Comparison of ENCODE assay signal across 8 cellular contexts in the genomic region with DNA sequence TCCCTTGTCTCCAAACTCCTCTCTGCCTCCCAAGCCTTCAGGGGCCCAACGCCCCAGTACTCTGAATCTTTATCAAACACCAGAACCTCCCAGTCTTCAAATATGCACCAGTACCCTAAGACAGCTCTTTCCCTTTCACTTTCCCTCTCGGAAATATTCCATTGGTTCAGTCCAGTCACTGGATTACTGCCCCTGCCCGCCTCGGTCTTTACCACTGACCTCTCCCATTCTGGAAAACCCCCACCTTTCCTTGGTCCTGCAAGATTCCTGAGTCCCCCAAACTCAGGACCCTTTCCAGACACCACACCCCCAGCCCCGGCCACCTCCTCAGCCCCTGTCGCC. TPM values are rescaled to one million over a fixed set of nuclear protein-coding genes. Genes with fewer than 3 reads are reported as not detected.
DNase-seq lines count a peak whose midpoint lies in the region; ATAC-seq and TF ChIP-seq lines count a peak whose summit lies in the region.

No MANE protein-coding gene starts in this region.

- no peaks in the 10 kb centered on the region for H3K27me3 ChIP-seq in BLaER1
- H3K27me3 ChIP-seq in mammary epithelial cell (ENCODE audit: insufficient read depth, low read length): no peaks in the 10 kb centered on the region
- H3K27me3 ChIP-seq in left lung: no peaks in the 10 kb centered on the region
- no peaks in the 10 kb centered on the region for H3K27me3 ChIP-seq in thoracic aorta (replicated peaks; ENCODE audit: insufficient read depth)

- in situ Hi-C loops in mammary epithelial cell (cut with MboI; ENCODE audit: low sequenced_read_pairs in 2 of 2): no loop called here

- peaks cover 30% of the 10 kb centered on the region for H3K36me3 ChIP-seq in BLaER1
- H3K36me3 ChIP-seq in mammary epithelial cell (ENCODE audit: insufficient read depth, low read length): peaks cover 2% of the 10 kb centered on the region
- peaks cover 0 to 19% of the 10 kb centered on the region in 2 donors for H3K36me3 ChIP-seq in left lung
- H3K36me3 ChIP-seq in thoracic aorta: peaks cover 4% of the 10 kb centered on the region

- peak overlapping the region; percentile 97 for H3K4me2 ChIP-seq in BLaER1
- H3K4me2 ChIP-seq in mammary epithelial cell (ENCODE audit: insufficient read depth, low read depth, low read length): peak overlapping the region; percentile 91

- H3K4me1 ChIP-seq in BLaER1 (peaks cover 59% of the 10 kb centered on the region), mammary epithelial cell (ENCODE audit: insufficient read depth, low read length) (peaks cover 7% of the 10 kb centered on the region), left lung (peaks cover 12 to 32% of the 10 kb centered on the region in 2 donors), thoracic aorta (ENCODE audit: control insufficient read depth in 1 of 2, low read depth in 2 of 2) (peaks cover 16 to 34% of the 10 kb centered on the region in 2 donors)

- H3K9ac ChIP-seq in BLaER1: peak overlapping the region; percentile 88
- peak overlapping the region; percentile 87 for H3K9ac ChIP-seq in mammary epithelial cell (ENCODE audit: insufficient read depth, low read length)

- CTCF ChIA-PET in mammary epithelial cell (lab: Charles Lee; ENCODE audit: low non-redundant PET): no interaction called here

- H3K27ac ChIP-seq in BLaER1 (peak overlapping the region; percentile 84), mammary epithelial cell (ENCODE audit: insufficient read depth, low read depth, low read length) (peak overlapping the region; percentile 74), left lung (peak overlapping the region; percentile 76 to 87), thoracic aorta (peak overlapping the region; percentile 94 to 95)

- 0% methylated on average over 4 of the region's 6 CpGs for WGBS in mammary epithelial cell (ENCODE audit: low coverage, missing lambda C conversion rate)

- intact Hi-C loops in mammary epithelial cell (cut with micrococcal nuclease): no loop called here
- intact Hi-C loops in left lung (cut with DNase I): no loop called here

- BruUV-seq in mammary epithelial cell (replicated peaks; lab: Mats Ljungman, UMichigan): no TSS peak

- H4K20me1 ChIP-seq in BLaER1: peaks cover 51% of the 10 kb centered on the region
- no peaks in the 10 kb centered on the region for H4K20me1 ChIP-seq in mammary epithelial cell (ENCODE audit: insufficient read depth, low read length)

- H3K4me3 ChIP-seq in BLaER1 (peak overlapping the region; percentile 78), mammary epithelial cell (replicated peaks in 1 of 3; ENCODE audit: insufficient read depth in 1 of 3, low read depth in 2 of 3, low read length in 3 of 3) (peak overlapping the region; percentile 69 to 97 (median 83)), left lung (peak overlapping the region; percentile 81 to 90), thoracic aorta (peak overlapping the region; percentile 95)

- dilution Hi-C loops in mammary epithelial cell (cut with HindIII; ENCODE audit: low sequenced_read_pairs): no loop called here

- DNase-seq in M059J (ENCODE audit: low read depth): peak; percentile 77
- DNase-seq in mammary epithelial cell: peak; percentile 57
- DNase-seq in left lung: no peak
- DNase-seq in thoracic aorta (ENCODE audit: low spot score): no peak
- no peak for DNase-seq in SHP77 (lab: John Stamatoyannopoulos, UW)

- TF ChIP-seq CTCF in mammary epithelial cell (conservative IDR thresholded peaks at IDR 0.05 in 1 of 2, IDR thresholded peaks at IDR 0.05 in 1 of 2; ENCODE audit: extremely low read depth in 1 of 2, insufficient read depth in 1 of 2, low read depth in 1 of 2, low read length in 2 of 2) (no peak), left lung (IDR thresholded peaks at IDR 0.05) (no peak), thoracic aorta (IDR thresholded peaks at IDR 0.05) (no peak)

- H2AFZ ChIP-seq in mammary epithelial cell (ENCODE audit: low read depth, low read length): peak overlapping the region; percentile 88

- H3K9me3 ChIP-seq in BLaER1: 0 out of 2 replicates have a peak, but pooled peaks cover 8% of the 10 kb centered on the region
- H3K9me3 ChIP-seq in mammary epithelial cell (replicated peaks; ENCODE audit: insufficient read depth, low read length): no peaks in the 10 kb centered on the region
- no peaks in the 10 kb centered on the region for H3K9me3 ChIP-seq in left lung
- no peaks in the 10 kb centered on the region for H3K9me3 ChIP-seq in thoracic aorta

- H3K79me2 ChIP-seq in mammary epithelial cell (ENCODE audit: insufficient read depth, low read length): peaks cover 57% of the 10 kb centered on the region

- ATAC-seq in left lung: peak; percentile 53
- peak; percentile 11 for ATAC-seq in thoracic aorta (ENCODE audit: insufficient number of reproducible peaks, low FRiP score, low read depth)
- no peak for ATAC-seq in HG03457 (IDR thresholded peaks at IDR 0.05; ENCODE audit: unreplicated experiment)
- no peak for ATAC-seq in GM18511 (IDR thresholded peaks at IDR 0.05; ENCODE audit: unreplicated experiment)

RNA-seq across cellular contexts. Expression of a gene that starts 0.7 kb away (rescaled TPM):
- total RNA-seq in M059J (2014; rRNA removed; shearing (Covaris generic)): 196 and 216 TPM in 2 replicates
- total RNA-seq in mammary epithelial cell (10 to 100 TPM; 30.0 to 71.3 TPM), left lung (10 to 100 TPM; 34.7 to 43.8 TPM), thoracic aorta (10 to 100 TPM; 39.5 to 56.1 TPM)
- 40.0 TPM for polyA plus RNA-seq in mammary epithelial cell
- 4.0 TPM for polyA minus RNA-seq in mammary epithelial cell

RNA-seq across cellular contexts. Expression of a gene that starts 37.1 kb away (rescaled TPM):
- 373 and 402 TPM in 2 replicates for total RNA-seq in M059J (2014; rRNA removed; shearing (Covaris generic))
- total RNA-seq in mammary epithelial cell (100 to 1,000 TPM; 273 to 375 TPM), left lung (100 to 1,000 TPM; 144 to 186 TPM), thoracic aorta (100 to 1,000 TPM in 1 of 2 donors, 10 to 100 TPM in 1; 77.0 to 112 TPM)
- polyA plus RNA-seq in mammary epithelial cell: 209 TPM
- polyA minus RNA-seq in mammary epithelial cell: 296 TPM

Comparison
In these comparisons a context has a peak if more than half of its experiments do, and no peak if none do; other contexts are left out.
1. DNase-seq: peak in M059J (single experiment) and mammary epithelial cell (single experiment); none in left lung (0 of 2), thoracic aorta (single experiment) and SHP77 (0 of 2).
2. ATAC-seq: peak in left lung (single experiment) and thoracic aorta (single experiment); none in HG03457 (single experiment) and GM18511 (single experiment).
3. Peak in every context shown above with its lines, with median percentiles within 50 percentile points of each other: H3K27ac ChIP-seq and H3K4me3 ChIP-seq.